ENCODE assay signal across 23 cellular contexts in genomic region chr15:58378241-58379085, GRCh38. TPM values are rescaled to one million over a fixed set of nuclear protein-coding genes. Genes with fewer than 3 reads are reported as not detected.
DNase-seq lines count a peak whose midpoint lies in the region; ATAC-seq and TF ChIP-seq lines count a peak whose summit lies in the region.
"Had no signal": no experiment of that assay in that cellular context is flagged by ENCODE, and none has a peak within 500 bp of the region (broad histone marks: within the 10 kb centered on the region; RNA-seq: fewer than 3 reads in every experiment).

No MANE protein-coding gene starts in this region.

- intact Hi-C loops in activated T-helper 2 cell treated with anti-CD3 and anti-CD28 coated beads, Interferon-gamma antibody, Interleukin-2, Interleukin-4, amounts not matched to agents 10 μg/mL and 5 μg/mL and 100 μg/mL, durations not matched to agents 14 hours and 24 hours and 36 hours (cut with micrococcal nuclease), result loop anchor here (10.0 kb wide), 1 partner anchor 64 kb away; no protein-coding TSS in a partner anchor

- in situ Hi-C loops in brain microvascular endothelial cell (cut with HindIII; ENCODE audit: low pct_ligation_motif_present, low sequenced_read_pairs), result no loop called here

- peaks cover 7% of the 10 kb centered on the region for H3K36me3 Mint-ChIP-seq in HFFc6 (ENCODE audit: low read depth)
- no peaks in the 10 kb centered on the region for H3K36me3 Mint-ChIP-seq in activated T-helper 2 cell treated with anti-CD3 and anti-CD28 coated beads, Interferon-gamma antibody, Interleukin-2, Interleukin-4, amounts not matched to agents 10 μg/mL and 5 μg/mL and 100 μg/mL, durations not matched to agents 14 hours and 24 hours and 36 hours (ENCODE audit: low read depth)
- peaks cover 8% of the 10 kb centered on the region for H3K36me3 Mint-ChIP-seq in glutamatergic neuron (ENCODE audit: unreplicated experiment)
- H3K36me3 Mint-ChIP-seq: CD8-positive, alpha-beta T cell had no signal

- TF ChIP-seq CTCF in HFFc6 (IDR thresholded peaks at IDR 0.05), result no peak
- no peak for TF ChIP-seq CTCF in brain microvascular endothelial cell (IDR thresholded peaks at IDR 0.05; ENCODE audit: low read depth, low read length, missing control alignments)
- no peak for TF ChIP-seq CTCF in kidney epithelial cell (IDR thresholded peaks at IDR 0.05; ENCODE audit: insufficient read depth, low read length, poor library complexity, severe bottlenecking)
- no peak for TF ChIP-seq CTCF in glutamatergic neuron (IDR thresholded peaks at IDR 0.05; ENCODE audit: partially characterized antibody, unreplicated experiment)

- H3K4me1 Mint-ChIP-seq in HFFc6 (ENCODE audit: low read depth), result peaks cover 9% of the 10 kb centered on the region
- no peaks in the 10 kb centered on the region for H3K4me1 Mint-ChIP-seq in activated T-helper 2 cell treated with anti-CD3 and anti-CD28 coated beads, Interferon-gamma antibody, Interleukin-2, Interleukin-4, amounts not matched to agents 10 μg/mL and 5 μg/mL and 100 μg/mL, durations not matched to agents 14 hours and 24 hours and 36 hours (ENCODE audit: low read depth)
- H3K4me1 Mint-ChIP-seq in glutamatergic neuron (ENCODE audit: low read depth, unreplicated experiment), result no peaks in the 10 kb centered on the region
- H3K4me1 Mint-ChIP-seq: activated B cell treated with CpG ODN at 0.5 μM for 24 hours had no signal

- no peaks in the 10 kb centered on the region for H3K36me3 ChIP-seq in brain microvascular endothelial cell (replicated peaks)
- no peaks in the 10 kb centered on the region for H3K36me3 ChIP-seq in kidney epithelial cell (ENCODE audit: control insufficient read depth, insufficient read depth, low read length)
- H3K36me3 ChIP-seq: left ventricle myocardium inferior, spleen had no signal

- peaks cover 8% of the 10 kb centered on the region for H3K27me3 Mint-ChIP-seq in HFFc6 (ENCODE audit: insufficient read depth)
- H3K27me3 Mint-ChIP-seq in activated T-helper 2 cell treated with anti-CD3 and anti-CD28 coated beads, Interferon-gamma antibody, Interleukin-2, Interleukin-4, amounts not matched to agents 10 μg/mL and 5 μg/mL and 100 μg/mL, durations not matched to agents 14 hours and 24 hours and 36 hours (ENCODE audit: low read depth), result no peaks in the 10 kb centered on the region
- H3K27me3 Mint-ChIP-seq in glutamatergic neuron (ENCODE audit: unreplicated experiment), result no peaks in the 10 kb centered on the region
- H3K27me3 Mint-ChIP-seq: activated B cell treated with CpG ODN at 0.5 μM for 24 hours; stimulated activated naive CD8-positive, alpha-beta T cell treated with anti-CD3 and anti-CD28 coated beads, Interleukin-15, Interleukin-2, amounts not matched to agents 100 ng/mL and 50 ng/mL, for 24 hours had no signal

- H3K27ac ChIP-seq in brain microvascular endothelial cell, result no peak overlapping the region
- H3K27ac ChIP-seq: left ventricle myocardium inferior, parathyroid adenoma, spleen had no signal

- H3K27me3 ChIP-seq in brain microvascular endothelial cell (replicated peaks), result no peaks in the 10 kb centered on the region
- no peaks in the 10 kb centered on the region for H3K27me3 ChIP-seq in kidney epithelial cell (ENCODE audit: control insufficient read depth, insufficient read depth, low read length)
- H3K27me3 ChIP-seq: spleen had no signal

- H3K9me3 Mint-ChIP-seq in HFFc6 (no peaks in the 10 kb centered on the region), glutamatergic neuron (ENCODE audit: unreplicated experiment) (peaks cover 5% of the 10 kb centered on the region)
- H3K9me3 Mint-ChIP-seq in activated T-helper 2 cell treated with anti-CD3 and anti-CD28 coated beads, Interferon-gamma antibody, Interleukin-2, Interleukin-4, amounts not matched to agents 10 μg/mL and 5 μg/mL and 100 μg/mL, durations not matched to agents 14 hours and 24 hours and 36 hours, result no peaks in the 10 kb centered on the region
- H3K9me3 Mint-ChIP-seq: CD8-positive, alpha-beta T cell; stimulated activated naive CD8-positive, alpha-beta T cell treated with anti-CD3 and anti-CD28 coated beads, Interleukin-15, Interleukin-2, amounts not matched to agents 100 ng/mL and 50 ng/mL, for 24 hours had no signal

- H3K27ac Mint-ChIP-seq in HFFc6, result peak overlapping the region; percentile 22
- no peak overlapping the region for H3K27ac Mint-ChIP-seq in activated T-helper 2 cell treated with anti-CD3 and anti-CD28 coated beads, Interferon-gamma antibody, Interleukin-2, Interleukin-4, amounts not matched to agents 10 μg/mL and 5 μg/mL and 100 μg/mL, durations not matched to agents 14 hours and 24 hours and 36 hours
- no peak overlapping the region for H3K27ac Mint-ChIP-seq in glutamatergic neuron (ENCODE audit: unreplicated experiment)
- H3K27ac Mint-ChIP-seq: activated B cell treated with CpG ODN at 0.5 μM for 24 hours; CD8-positive, alpha-beta T cell; stimulated activated naive CD8-positive, alpha-beta T cell treated with anti-CD3 and anti-CD28 coated beads, Interleukin-15, Interleukin-2, amounts not matched to agents 100 ng/mL and 50 ng/mL, for 24 hours; T-helper 1 cell treated with Interleukin-12 subunit alpha and Interleukin-12 subunit beta and Interleukin-4 antibody, amounts not matched to agents 30 μg/mL and 1 μg/mL, for 36 hours had no signal

- H3K4me3 ChIP-seq in brain microvascular endothelial cell (ENCODE audit: low read depth, low read length) (no peak overlapping the region), kidney epithelial cell (ENCODE audit: low read depth, low read length) (no peak overlapping the region)
- H3K4me3 ChIP-seq: GM12878, left ventricle myocardium inferior, spleen had no signal

- DNase-seq in A172 (ENCODE audit: low spot score) (peak; percentile 22), HFFc6 (peak; percentile 46), brain microvascular endothelial cell (peak; percentile 48), kidney epithelial cell (ENCODE audit: low read depth) (peak; percentile 56), DMS53 (lab: John Stamatoyannopoulos, UW) (no peak), glutamatergic neuron (no peak)
- DNase-seq in activated T-helper 2 cell treated with anti-CD3 and anti-CD28 coated beads, Interferon-gamma antibody, Interleukin-2, Interleukin-4, amounts not matched to agents 10 μg/mL and 5 μg/mL and 100 μg/mL, durations not matched to agents 14 hours and 24 hours and 36 hours (ENCODE audit: low spot score), result no peak
- DNase-seq: activated B cell treated with CpG ODN at 0.5 μM for 24 hours; activated gamma-delta T cell; CD8-positive, alpha-beta T cell; Karpas-422; left ventricle myocardium inferior; NCI-H2227 treated with DMSO at 0.1 percent for 48 hours; NK-92 treated with Interleukin-12 subunit alpha and Interleukin-12 subunit beta, amount 100 ng/mL, for 24 hours; SHP77; spleen had no signal

- H3K4me3 Mint-ChIP-seq in HFFc6 (peak overlapping the region; percentile 40), glutamatergic neuron (ENCODE audit: unreplicated experiment) (no peak overlapping the region)
- H3K4me3 Mint-ChIP-seq in activated T-helper 2 cell treated with anti-CD3 and anti-CD28 coated beads, Interferon-gamma antibody, Interleukin-2, Interleukin-4, amounts not matched to agents 10 μg/mL and 5 μg/mL and 100 μg/mL, durations not matched to agents 14 hours and 24 hours and 36 hours (ENCODE audit: low read depth), result no peak overlapping the region
- H3K4me3 Mint-ChIP-seq: activated B cell treated with CpG ODN at 0.5 μM for 24 hours; CD8-positive, alpha-beta T cell; stimulated activated naive CD8-positive, alpha-beta T cell treated with anti-CD3 and anti-CD28 coated beads, Interleukin-15, Interleukin-2, amounts not matched to agents 100 ng/mL and 50 ng/mL, for 24 hours; T-helper 1 cell treated with Interleukin-12 subunit alpha and Interleukin-12 subunit beta and Interleukin-4 antibody, amounts not matched to agents 30 μg/mL and 1 μg/mL, for 36 hours had no signal

- no peak for ATAC-seq in HG03378 (IDR thresholded peaks at IDR 0.05; ENCODE audit: unreplicated experiment)
- ATAC-seq: CD8-positive, alpha-beta T cell; GM12878 had no signal

RNA-seq across cellular contexts. Expression of gene LIPC, which starts 53.3 kb away (rescaled TPM):
- total RNA-seq in A172 (2014; rRNA removed; shearing (Covaris generic)), result 0.55 TPM in 1 of 2 replicates, not detected in the other
- not detected for total RNA-seq in HFFc6 (2021; fragmentation: NEBNext Ultra II Directional; extraction: Animal tissue kit (Norgen Biotek cat#: 25700))
- total RNA-seq in kidney epithelial cell (1.1 and 1.3 TPM in 2 replicates), glutamatergic neuron (ENCODE audit: unreplicated experiment) (not detected)
- total RNA-seq in activated T-helper 2 cell treated with anti-CD3 and anti-CD28 coated beads, Interferon-gamma antibody, Interleukin-2, Interleukin-4, amounts not matched to agents 10 μg/mL and 5 μg/mL and 100 μg/mL, durations not matched to agents 14 hours and 24 hours and 36 hours, result 1.1 and 1.7 TPM in 2 replicates
- total RNA-seq: A673, activated B cell treated with CpG ODN at 0.5 μM for 24 hours, G401 had no signal

Comparison
In these comparisons a context has a peak if more than half of its experiments do, and no peak if none do; other contexts are left out.
1. DNase-seq: peak in A172 (single experiment), HFFc6 (single experiment), brain microvascular endothelial cell (single experiment) and kidney epithelial cell (single experiment); none in DMS53 (single experiment), activated T-helper 2 cell treated with anti-CD3 and anti-CD28 coated beads, Interferon-gamma antibody, Interleukin-2, Interleukin-4, amounts not matched to agents 10 μg/mL and 5 μg/mL and 100 μg/mL, durations not matched to agents 14 hours and 24 hours and 36 hours (single experiment) and glutamatergic neuron (single experiment).